Comparison of ENCODE assay signal across 19 cellular contexts in genomic region chr3:112187300-112187699, GRCh38.
A peak's percentile ranks its signal among the peaks of the same experiment; 100 is the strongest.
DNase-seq lines count a peak whose midpoint lies in the region; ATAC-seq, FAIRE-seq and TF ChIP-seq lines count a peak whose summit lies in the region.
"Had no signal": no experiment of that assay in that cellular context is flagged by ENCODE, and none has a peak within 500 bp of the region (broad histone marks: within the 10 kb centered on the region; RNA-seq: fewer than 3 reads in every experiment).

No MANE protein-coding gene starts in this region.

- H3K4me2 ChIP-seq in MM.1S (ENCODE audit: low read depth, low read length) = peak overlapping the region; percentile 65
- H3K4me2 ChIP-seq: BLaER1 treated with 17β-estradiol and CSF1 and Interleukin-3, amounts not matched to agents 10 nM and 100 nM had no signal

- DNase-seq in NCI-H1417 (lab: John Stamatoyannopoulos, UW) (peak in 2 of 3 experiments; percentile 12 to 23), NCI-H1417 treated with DMSO at 0.1 percent for 48 hours (lab: John Stamatoyannopoulos, UW) (no peak), GM13977 (ENCODE audit: low spot score) (peak; percentile 46), MM.1S (peak; percentile 88), RWPE1 (ENCODE audit: low spot score) (no peak), COR-L47 (lab: John Stamatoyannopoulos, UW) (no peak)
- DNase-seq: CD8-positive, alpha-beta T cell; DMS 273 treated with DMSO at 0.1 percent for 48 hours; DMS53; DND-41; EL; GM23248; KG1 had no signal

- H3K4me3 ChIP-seq in MM.1S (ENCODE audit: low read length) = peak overlapping the region; percentile 9; the same call in 1 of the 2 replicates
- H3K4me3 ChIP-seq: BLaER1 treated with 17β-estradiol and CSF1 and Interleukin-3, amounts not matched to agents 10 nM and 100 nM; GM23248; HAP-1 had no signal

- H3K9me3 ChIP-seq in MM.1S (replicated peaks; ENCODE audit: insufficient read depth, low read length) = no peaks in the 10 kb centered on the region
- H3K9me3 ChIP-seq: HAP-1 had no signal

- H3K27me3 ChIP-seq in MM.1S (replicated peaks; ENCODE audit: insufficient read depth, low read length) = no peaks in the 10 kb centered on the region

- peaks cover 5% of the 10 kb centered on the region for H3F3A ChIP-seq in MM.1S (ENCODE audit: insufficient read depth, low read length)

- H3K9ac ChIP-seq in MM.1S (ENCODE audit: low read length) = peak overlapping the region; percentile 3; the same call in 1 of the 2 replicates
- H3K9ac ChIP-seq: BLaER1 treated with 17β-estradiol and CSF1 and Interleukin-3, amounts not matched to agents 10 nM and 100 nM; GM23248 had no signal

- H4K20me1 ChIP-seq in MM.1S (ENCODE audit: insufficient read depth, low read length) = no peaks in the 10 kb centered on the region
- H4K20me1 ChIP-seq: BLaER1 treated with 17β-estradiol and CSF1 and Interleukin-3, amounts not matched to agents 10 nM and 100 nM had no signal

- H3K36me3 ChIP-seq in MM.1S (replicated peaks; ENCODE audit: insufficient read depth, low read length) = no peaks in the 10 kb centered on the region
- H3K36me3 ChIP-seq: BLaER1 treated with 17β-estradiol and CSF1 and Interleukin-3, amounts not matched to agents 10 nM and 100 nM; HAP-1 had no signal

- H3K79me2 ChIP-seq in MM.1S (ENCODE audit: low read length) = no peaks in the 10 kb centered on the region

- FAIRE-seq in islet of Langerhans (lab: Jason Lieb, UNC) = peak; percentile 98
- FAIRE-seq: GM19239 had no signal

- ATAC-seq in HG03571 (IDR thresholded peaks at IDR 0.05; ENCODE audit: unreplicated experiment) = no peak
- ATAC-seq: CD8-positive, alpha-beta T cell had no signal

- POLR2A ChIA-PET in RWPE1 (lab: Yijun Ruan, JAX; ENCODE audit: low non-redundant PET) = no interaction called here

- H3K9me2 ChIP-seq in MM.1S (replicated peaks; ENCODE audit: insufficient read depth, low read length) = no peaks in the 10 kb centered on the region

- CTCF ChIA-PET in RWPE1 (lab: Yijun Ruan, JAX) = interaction anchor here (0.6 kb wide), 1 partner anchor 133 kb away, joined by 3 read pairs; no protein-coding TSS in a partner anchor

- peaks cover 11% of the 10 kb centered on the region for H3K4me1 ChIP-seq in MM.1S (ENCODE audit: low read length)
- H3K4me1 ChIP-seq: BLaER1 treated with 17β-estradiol and CSF1 and Interleukin-3, amounts not matched to agents 10 nM and 100 nM; HAP-1 had no signal

- peak overlapping the region; percentile 31; the same call in 1 of the 2 replicates for H3K27ac ChIP-seq in MM.1S (ENCODE audit: low read length)
- no peak overlapping the region for H3K27ac ChIP-seq in RWPE1
- H3K27ac ChIP-seq: 22Rv1; BLaER1 treated with 17β-estradiol and CSF1 and Interleukin-3, amounts not matched to agents 10 nM and 100 nM; GM23248 had no signal

- TF ChIP-seq CTCF in GM13977 (IDR thresholded peaks at IDR 0.05; ENCODE audit: extremely low read depth, insufficient read depth, missing control alignments) (no peak), MM.1S (IDR thresholded peaks at IDR 0.05; ENCODE audit: low read length) (no peak), RWPE1 (conservative IDR thresholded peaks at IDR 0.05; ENCODE audit: low read depth) (no peak)

- in situ Hi-C loops in GM13977 (cut with MboI; ENCODE audit: low pct_unique_long_range_greater_than_20kb, low sequenced_read_pairs, unreplicated experiment) = no loop called here

- H2AFZ ChIP-seq in MM.1S (ENCODE audit: low read length) = no peak overlapping the region
- H2AFZ ChIP-seq: GM23248 had no signal

Comparison
In these comparisons a context has a peak if more than half of its experiments do, and no peak if none do; other contexts are left out.
1. DNase-seq: peak in NCI-H1417 (2 of 3), GM13977 (single experiment) and MM.1S (single experiment); none in NCI-H1417 treated with DMSO at 0.1 percent for 48 hours (single experiment), RWPE1 (single experiment) and COR-L47 (single experiment).